In genomic region chr11:112042161-112042960, GRCh38 we compare ENCODE assay signal across 11 cellular contexts. TPM values are rescaled to one million over a fixed set of nuclear protein-coding genes. Genes with fewer than 3 reads are reported as not detected.
A peak's percentile ranks its signal among the peaks of the same experiment; 100 is the strongest.
DNase-seq lines count a peak whose midpoint lies in the region; ATAC-seq, FAIRE-seq and TF ChIP-seq lines count a peak whose summit lies in the region.
"Had no signal": no experiment of that assay in that cellular context is flagged by ENCODE, and none has a peak within 500 bp of the region (broad histone marks: within the 10 kb centered on the region; RNA-seq: fewer than 3 reads in every experiment).

No MANE protein-coding gene starts in this region.

- H3K9me1 ChIP-seq in endothelial cell of umbilical vein (replicated peaks; ENCODE audit: control insufficient read depth, extremely low read depth, insufficient read depth, low read length): no peaks in the 10 kb centered on the region

- intact Hi-C loops in endothelial cell of umbilical vein (cut with micrococcal nuclease) (no loop called here), ovary (cut with DNase I) (no loop called here)

- ATAC-seq in activated T-cell treated with anti-CD3 and anti-CD28 coated beads, Interleukin-2, amount 50 U/mL, for 72 hours (replicated peaks in 1 of 2): no peak
- no peak for ATAC-seq in HG03571 (IDR thresholded peaks at IDR 0.05; ENCODE audit: unreplicated experiment)

- CTCF ChIA-PET in endothelial cell of umbilical vein (lab: Charles Lee): interaction anchor here (1.0 to 1.5 kb wide), 4 partner anchors 12 to 40 kb away, joined by 3 to 5 read pairs (median 4); no protein-coding TSS in a partner anchor

- TF ChIP-seq POLR2A in endothelial cell of umbilical vein (IDR thresholded peaks at IDR 0.05; ENCODE audit: low read depth, low read length) (no peak), ovary (IDR thresholded peaks at IDR 0.05) (no peak)

- H3K9me3 ChIP-seq in endothelial cell of umbilical vein (replicated peaks; ENCODE audit: control insufficient read depth, insufficient read depth, low read length) (no peaks in the 10 kb centered on the region), ovary (no peaks in the 10 kb centered on the region)

- H3K36me3 ChIP-seq in endothelial cell of umbilical vein (ENCODE audit: control insufficient read depth in 2 of 2, extremely low read depth in 1 of 2, insufficient read depth in 2 of 2, low read length in 2 of 2) (peaks cover 7 to 15% of the 10 kb centered on the region in 2 experiments), ovary (no peaks in the 10 kb centered on the region)

- H3K36me3 Mint-ChIP-seq in activated T-cell treated with anti-CD3 and anti-CD28 coated beads, Interleukin-2, amount 50 U/mL, for 72 hours (ENCODE audit: insufficient read depth in 2 of 2): peaks cover 8 to 29% of the 10 kb centered on the region in 2 donors
- H3K36me3 Mint-ChIP-seq in stimulated activated naive CD8-positive, alpha-beta T cell treated with anti-CD3 and anti-CD28 coated beads, Interleukin-15, Interleukin-2, amounts not matched to agents 100 ng/mL and 50 ng/mL, for 24 hours (ENCODE audit: low read depth): peaks cover 86% of the 10 kb centered on the region

- no peaks in the 10 kb centered on the region for H3K27me3 ChIP-seq in endothelial cell of umbilical vein (ENCODE audit: control insufficient read depth in 2 of 2, insufficient read depth in 2 of 2, low read length in 2 of 2)
- H3K27me3 ChIP-seq in ovary: no peaks in the 10 kb centered on the region

- TF ChIP-seq EP300 in ovary (IDR thresholded peaks at IDR 0.05): no peak

- dilution Hi-C loops in endothelial cell of umbilical vein (cut with MboI; ENCODE audit: extremely low pct_ligation_motif_present, low sequenced_read_pairs): no loop called here

- FAIRE-seq in RCC 7860 (lab: Jason Lieb, UNC) (peak; percentile 86), endothelial cell of umbilical vein (lab: Jason Lieb, UNC) (peak; percentile 90)
- FAIRE-seq: TTC549 had no signal

- no peak overlapping the region for H3K4me3 Mint-ChIP-seq in activated T-cell treated with anti-CD3 and anti-CD28 coated beads, Interleukin-2, amount 50 U/mL, for 72 hours
- H3K4me3 Mint-ChIP-seq in stimulated activated naive CD8-positive, alpha-beta T cell treated with anti-CD3 and anti-CD28 coated beads, Interleukin-15, Interleukin-2, amounts not matched to agents 100 ng/mL and 50 ng/mL, for 24 hours: no peak overlapping the region
- H3K4me3 Mint-ChIP-seq: activated T-helper 1 cell treated with anti-CD3 and anti-CD28 coated beads, Interleukin-12 subunit alpha, Interleukin-12 subunit beta, Interleukin-2, Interleukin-4 antibody, amounts not matched to agents 30 ng/mL and 10 ng/mL and 1 ng/mL, durations not matched to agents 14 hours and 24 hours and 36 hours had no signal

- TF ChIP-seq CTCF in endothelial cell of umbilical vein (IDR thresholded peaks at IDR 0.05; ENCODE audit: extremely low read depth in 1 of 2, insufficient read depth in 1 of 2, low read depth in 1 of 2, low read length in 2 of 2) (no peak), ovary (IDR thresholded peaks at IDR 0.05) (no peak)

- H3K9ac ChIP-seq in endothelial cell of umbilical vein (replicated peaks; ENCODE audit: extremely low read depth, insufficient read depth, low read length): no peak overlapping the region

- H3K4me2 ChIP-seq in endothelial cell of umbilical vein (ENCODE audit: insufficient read depth, low read length): peak overlapping the region; percentile 12

- H3K4me3 ChIP-seq in endothelial cell of umbilical vein (replicated peaks in 1 of 3; ENCODE audit: insufficient read depth in 1 of 3, low read depth in 1 of 3, low read length in 3 of 3): no peak overlapping the region
- no peak overlapping the region for H3K4me3 ChIP-seq in ovary
- H3K4me3 ChIP-seq: skin epidermis had no signal

- H3K27ac Mint-ChIP-seq in activated T-cell treated with anti-CD3 and anti-CD28 coated beads, Interleukin-2, amount 50 U/mL, for 72 hours: peak overlapping the region; percentile 60
- H3K27ac Mint-ChIP-seq in stimulated activated naive CD8-positive, alpha-beta T cell treated with anti-CD3 and anti-CD28 coated beads, Interleukin-15, Interleukin-2, amounts not matched to agents 100 ng/mL and 50 ng/mL, for 24 hours: peak overlapping the region; percentile 55
- H3K27ac Mint-ChIP-seq: activated T-helper 1 cell treated with anti-CD3 and anti-CD28 coated beads, Interleukin-12 subunit alpha, Interleukin-12 subunit beta, Interleukin-2, Interleukin-4 antibody, amounts not matched to agents 30 ng/mL and 10 ng/mL and 1 ng/mL, durations not matched to agents 14 hours and 24 hours and 36 hours had no signal

- no peaks in the 10 kb centered on the region for H4K20me1 ChIP-seq in endothelial cell of umbilical vein (replicated peaks; ENCODE audit: control insufficient read depth, extremely low read depth, insufficient read depth, low read length)

- H3K27ac ChIP-seq in endothelial cell of umbilical vein (ENCODE audit: insufficient read depth, low read depth, low read length): peak overlapping the region; percentile 2
- H3K27ac ChIP-seq in substantia nigra (ENCODE audit: low read depth, low read length, poor library complexity, severe bottlenecking): no peak overlapping the region
- H3K27ac ChIP-seq in ovary: no peak overlapping the region
- H3K27ac ChIP-seq: skin epidermis had no signal

- no TSS peak for BruUV-seq in endothelial cell of umbilical vein (replicated peaks; lab: Mats Ljungman, UMichigan)

- peaks cover 2% of the 10 kb centered on the region for H3K79me2 ChIP-seq in endothelial cell of umbilical vein (ENCODE audit: control insufficient read depth, insufficient read depth, low read length)

- peaks cover 19% of the 10 kb centered on the region for H3K4me1 Mint-ChIP-seq in activated T-cell treated with anti-CD3 and anti-CD28 coated beads, Interleukin-2, amount 50 U/mL, for 72 hours (ENCODE audit: low read depth)
- H3K4me1 Mint-ChIP-seq in stimulated activated naive CD8-positive, alpha-beta T cell treated with anti-CD3 and anti-CD28 coated beads, Interleukin-15, Interleukin-2, amounts not matched to agents 100 ng/mL and 50 ng/mL, for 24 hours (ENCODE audit: low read depth): peaks cover 21% of the 10 kb centered on the region

- H3K27me3 Mint-ChIP-seq in activated T-cell treated with anti-CD3 and anti-CD28 coated beads, Interleukin-2, amount 50 U/mL, for 72 hours (ENCODE audit: low read depth): no peaks in the 10 kb centered on the region
- H3K27me3 Mint-ChIP-seq in stimulated activated naive CD8-positive, alpha-beta T cell treated with anti-CD3 and anti-CD28 coated beads, Interleukin-15, Interleukin-2, amounts not matched to agents 100 ng/mL and 50 ng/mL, for 24 hours: no peaks in the 10 kb centered on the region

- peaks cover 14% of the 10 kb centered on the region for H3K4me1 ChIP-seq in endothelial cell of umbilical vein (ENCODE audit: control insufficient read depth, extremely low read depth, insufficient read depth, low read length)
- H3K4me1 ChIP-seq in ovary (ENCODE audit: insufficient read depth): no peaks in the 10 kb centered on the region

- H3K9me3 Mint-ChIP-seq in activated T-cell treated with anti-CD3 and anti-CD28 coated beads, Interleukin-2, amount 50 U/mL, for 72 hours: no peaks in the 10 kb centered on the region
- H3K9me3 Mint-ChIP-seq in stimulated activated naive CD8-positive, alpha-beta T cell treated with anti-CD3 and anti-CD28 coated beads, Interleukin-15, Interleukin-2, amounts not matched to agents 100 ng/mL and 50 ng/mL, for 24 hours: no peaks in the 10 kb centered on the region
- H3K9me3 Mint-ChIP-seq: activated T-helper 1 cell treated with anti-CD3 and anti-CD28 coated beads, Interleukin-12 subunit alpha, Interleukin-12 subunit beta, Interleukin-2, Interleukin-4 antibody, amounts not matched to agents 30 ng/mL and 10 ng/mL and 1 ng/mL, durations not matched to agents 14 hours and 24 hours and 36 hours had no signal

- WGBS in ovary, 3 donors: 59 to 66% (median 66%) methylated on average over 6 of the region's 6 CpGs

- POLR2A ChIA-PET in endothelial cell of umbilical vein (lab: Charles Lee): no interaction called here

- no peak overlapping the region for H2AFZ ChIP-seq in endothelial cell of umbilical vein (ENCODE audit: low read depth, low read length)

- no peak for DNase-seq in activated T-cell treated with anti-CD3 and anti-CD28 coated beads, Interleukin-2, amount 50 U/mL, for 72 hours
- DNase-seq in activated T-cell treated with anti-CD3 and anti-CD28 coated beads, Interleukin-2, amount 50 U/mL, for 1 hour: no peak
- DNase-seq in RCC 7860 (ENCODE audit: low spot score): peak; percentile 35
- DNase-seq in endothelial cell of umbilical vein (ENCODE audit: low read depth, low spot score): peak; percentile 67
- DNase-seq in substantia nigra (lab: John Stamatoyannopoulos, UW): no peak
- no peak for DNase-seq in ovary

RNA-seq across cellular contexts. Expression of gene DLAT, which starts 17.2 kb away (rescaled TPM):
- 10 to 100 TPM; 27.2 to 31.6 TPM for total RNA-seq in activated T-cell treated with anti-CD3 and anti-CD28 coated beads, Interleukin-2, amount 50 U/mL, for 72 hours
- 40.1 and 41.3 TPM in 2 replicates for total RNA-seq in endothelial cell of umbilical vein
- polyA plus RNA-seq in endothelial cell of umbilical vein: 10.5 and 13.3 TPM in 2 replicates
- polyA plus RNA-seq in endothelial cell of umbilical vein (2011; cell fraction: cytosol; rRNA removed): 18.3 and 22.7 TPM in 2 replicates
- polyA plus RNA-seq in endothelial cell of umbilical vein (2011; cell fraction: nucleus; rRNA removed): 14.8 and 16.6 TPM in 2 replicates
- 24.6 and 38.2 TPM in 2 replicates for polyA plus RNA-seq in endothelial cell of umbilical vein (2012)
- 20.8 and 22.5 TPM in 2 replicates for polyA minus RNA-seq in endothelial cell of umbilical vein
- 43.5 TPM for polyA minus RNA-seq in endothelial cell of umbilical vein (2011; cell fraction: cytosol; rRNA and poly(A)+ RNA removed)
- polyA minus RNA-seq in endothelial cell of umbilical vein (2011; cell fraction: nucleus; rRNA and poly(A)+ RNA removed): 11.1 and 12.8 TPM in 2 replicates
- 10 to 100 TPM; 10.8 to 26.4 (median 19.9) TPM for total RNA-seq in ovary
- polyA plus RNA-seq in ovary: 10 to 100 TPM; 11.1 to 27.8 TPM

RNA-seq across cellular contexts. Expression of gene PIH1D2, which starts 31.5 kb away (rescaled TPM):
- total RNA-seq in activated T-cell treated with anti-CD3 and anti-CD28 coated beads, Interleukin-2, amount 50 U/mL, for 72 hours: under 1 TPM; 0.36 to 0.39 TPM
- total RNA-seq in endothelial cell of umbilical vein (1.3 and 1.8 TPM in 2 replicates), ovary (1 to 10 TPM in 6 of 7 donors, under 1 TPM in 1; 0.83 to 8.6 (median 2.4) TPM)
- polyA plus RNA-seq in endothelial cell of umbilical vein (0.49 and 0.51 TPM in 2 replicates), ovary (1 to 10 TPM in 1 of 2 donors, under 1 TPM in 1; 0.94 to 2.3 TPM)
- polyA plus RNA-seq in endothelial cell of umbilical vein (2011; cell fraction: cytosol; rRNA removed): 1.1 TPM in 2 replicates
- polyA plus RNA-seq in endothelial cell of umbilical vein (2011; cell fraction: nucleus; rRNA removed): 1.7 TPM in 2 replicates
- polyA plus RNA-seq in endothelial cell of umbilical vein (2012): 0.89 and 1.1 TPM in 2 replicates
- polyA minus RNA-seq in endothelial cell of umbilical vein: 0.70 and 1.6 TPM in 2 replicates
- not detected for polyA minus RNA-seq in endothelial cell of umbilical vein (2011; cell fraction: cytosol; rRNA and poly(A)+ RNA removed)
- polyA minus RNA-seq in endothelial cell of umbilical vein (2011; cell fraction: nucleus; rRNA and poly(A)+ RNA removed): 0.43 and 0.58 TPM in 2 replicates

RNA-seq across cellular contexts. Expression of gene NKAPD1, which starts 31.7 kb away (rescaled TPM):
- total RNA-seq in activated T-cell treated with anti-CD3 and anti-CD28 coated beads, Interleukin-2, amount 50 U/mL, for 72 hours: 10 to 100 TPM; 23.7 to 28.7 TPM
- total RNA-seq in endothelial cell of umbilical vein (16.7 and 18.5 TPM in 2 replicates), ovary (10 to 100 TPM; 11.4 to 23.1 (median 17.2) TPM)
- polyA plus RNA-seq in endothelial cell of umbilical vein (5.2 and 7.2 TPM in 2 replicates), ovary (10 to 100 TPM; 18.8 to 48.2 TPM)
- polyA plus RNA-seq in endothelial cell of umbilical vein (2011; cell fraction: cytosol; rRNA removed): 11.1 and 13.5 TPM in 2 replicates
- polyA plus RNA-seq in endothelial cell of umbilical vein (2011; cell fraction: nucleus; rRNA removed): 7.0 and 12.4 TPM in 2 replicates
- polyA plus RNA-seq in endothelial cell of umbilical vein (2012): 15.4 and 19.4 TPM in 2 replicates
- 9.2 and 9.8 TPM in 2 replicates for polyA minus RNA-seq in endothelial cell of umbilical vein
- 5.8 TPM for polyA minus RNA-seq in endothelial cell of umbilical vein (2011; cell fraction: cytosol; rRNA and poly(A)+ RNA removed)
- 8.0 and 11.1 TPM in 2 replicates for polyA minus RNA-seq in endothelial cell of umbilical vein (2011; cell fraction: nucleus; rRNA and poly(A)+ RNA removed)

RNA-seq across cellular contexts. Expression of gene TIMM8B, which starts 44.2 kb away (rescaled TPM):
- 10 to 100 TPM; 24.2 to 34.1 TPM for total RNA-seq in activated T-cell treated with anti-CD3 and anti-CD28 coated beads, Interleukin-2, amount 50 U/mL, for 72 hours
- total RNA-seq in endothelial cell of umbilical vein: 64.1 and 77.0 TPM in 2 replicates
- polyA plus RNA-seq in endothelial cell of umbilical vein: 110 and 120 TPM in 2 replicates
- 175 and 178 TPM in 2 replicates for polyA plus RNA-seq in endothelial cell of umbilical vein (2011; cell fraction: cytosol; rRNA removed)
- polyA plus RNA-seq in endothelial cell of umbilical vein (2011; cell fraction: nucleus; rRNA removed): 45.3 and 51.5 TPM in 2 replicates
- 91.8 and 147 TPM in 2 replicates for polyA plus RNA-seq in endothelial cell of umbilical vein (2012)
- 50.4 and 63.8 TPM in 2 replicates for polyA minus RNA-seq in endothelial cell of umbilical vein
- 16.5 TPM for polyA minus RNA-seq in endothelial cell of umbilical vein (2011; cell fraction: cytosol; rRNA and poly(A)+ RNA removed)
- polyA minus RNA-seq in endothelial cell of umbilical vein (2011; cell fraction: nucleus; rRNA and poly(A)+ RNA removed): 8.4 and 10.0 TPM in 2 replicates
- 10 to 100 TPM; 21.8 to 45.7 (median 31.4) TPM for total RNA-seq in ovary
- polyA plus RNA-seq in ovary: 10 to 100 TPM; 53.3 to 71.1 TPM

RNA-seq across cellular contexts. Expression of gene SDHD, which starts 44.3 kb away (rescaled TPM):
- 100 to 1,000 TPM in 1 of 2 donors, 10 to 100 TPM in 1; 96.9 to 135 TPM for total RNA-seq in activated T-cell treated with anti-CD3 and anti-CD28 coated beads, Interleukin-2, amount 50 U/mL, for 72 hours
- 72.3 and 79.0 TPM in 2 replicates for total RNA-seq in endothelial cell of umbilical vein
- 169 and 190 TPM in 2 replicates for polyA plus RNA-seq in endothelial cell of umbilical vein
- 139 and 153 TPM in 2 replicates for polyA plus RNA-seq in endothelial cell of umbilical vein (2011; cell fraction: cytosol; rRNA removed)
- polyA plus RNA-seq in endothelial cell of umbilical vein (2011; cell fraction: nucleus; rRNA removed): 65.4 and 89.7 TPM in 2 replicates
- polyA plus RNA-seq in endothelial cell of umbilical vein (2012): 93.9 and 121 TPM in 2 replicates
- polyA minus RNA-seq in endothelial cell of umbilical vein: 260 and 279 TPM in 2 replicates
- 66.4 TPM for polyA minus RNA-seq in endothelial cell of umbilical vein (2011; cell fraction: cytosol; rRNA and poly(A)+ RNA removed)
- polyA minus RNA-seq in endothelial cell of umbilical vein (2011; cell fraction: nucleus; rRNA and poly(A)+ RNA removed): 21.3 and 39.3 TPM in 2 replicates
- total RNA-seq in ovary: 10 to 100 TPM; 64.9 to 85.9 (median 83.2) TPM
- 10 to 100 TPM; 85.1 to 98.4 TPM for polyA plus RNA-seq in ovary

Comparison
In these comparisons a context has a peak if more than half of its experiments do, and no peak if none do; other contexts are left out.
1. DNase-seq: peak in RCC 7860 (single experiment) and endothelial cell of umbilical vein (single experiment); none in activated T-cell treated with anti-CD3 and anti-CD28 coated beads, Interleukin-2, amount 50 U/mL, for 72 hours (0 of 2), activated T-cell treated with anti-CD3 and anti-CD28 coated beads, Interleukin-2, amount 50 U/mL, for 1 hour (single experiment), substantia nigra (0 of 49) and ovary (0 of 5).